In genomic region chr14:54349713-54350112, GRCh38 we compare ENCODE assay signal across 17 cellular contexts. TPM values are rescaled to one million over a fixed set of nuclear protein-coding genes. Genes with fewer than 3 reads are reported as not detected.
DNase-seq lines count a peak whose midpoint lies in the region; ATAC-seq and TF ChIP-seq lines count a peak whose summit lies in the region.
"Had no signal": no experiment of that assay in that cellular context is flagged by ENCODE, and none has a peak within 500 bp of the region (broad histone marks: within the 10 kb centered on the region; RNA-seq: fewer than 3 reads in every experiment).

No MANE protein-coding gene starts in this region.

- H3K9me2 ChIP-seq in hepatocyte (replicated peaks; ENCODE audit: insufficient read depth), result no peaks in the 10 kb centered on the region

- H3K27me3 ChIP-seq in skeletal muscle satellite cell (ENCODE audit: control insufficient read depth, insufficient read depth, low read length), result no peaks in the 10 kb centered on the region
- no peaks in the 10 kb centered on the region for H3K27me3 ChIP-seq in tibial nerve
- H3K27me3 ChIP-seq in hepatocyte, result no peaks in the 10 kb centered on the region
- H3K27me3 ChIP-seq: brain microvascular endothelial cell had no signal

- in situ Hi-C loops in G401 (cut with HindIII; ENCODE audit: low sequenced_read_pairs) (loop anchor here (25.0 kb wide), 2 partner anchors 162 to 412 kb away; no protein-coding TSS in a partner anchor), astrocyte of the spinal cord (cut with HindIII; ENCODE audit: low sequenced_read_pairs) (no loop called here)

- intact Hi-C loops in left ventricle myocardium superior (cut with micrococcal nuclease), result loop anchor here (10.0 kb wide), 1 partner anchor 1055 kb away; no protein-coding TSS in a partner anchor

- H3K4me2 ChIP-seq in skeletal muscle satellite cell (ENCODE audit: low read length) (peak overlapping the region; percentile 84), hepatocyte (no peak overlapping the region)

- DNase-seq in G401 (ENCODE audit: low spot score) (peak; percentile 74), astrocyte of the spinal cord (ENCODE audit: low read depth, low spot score) (no peak), left ventricle myocardium superior (no peak), tibial nerve (ENCODE audit: low spot score in 2 of 2) (no peak), hepatocyte (ENCODE audit: low spot score) (no peak)
- DNase-seq: Calu3, endodermal cell, gastrocnemius medialis, immature natural killer cell, NCI-H82, T-helper 17 cell had no signal

- H3K4me3 ChIP-seq in astrocyte of the spinal cord (ENCODE audit: low read depth, low read length) (peak overlapping the region; percentile 6), skeletal muscle satellite cell (ENCODE audit: low read length) (peak overlapping the region; percentile 62), tibial nerve (no peak overlapping the region), hepatocyte (no peak overlapping the region)

- H3K4me1 ChIP-seq in skeletal muscle satellite cell (ENCODE audit: control insufficient read depth, insufficient read depth, low read length), result peaks cover 13% of the 10 kb centered on the region
- peaks cover 0 to 15% (median 0%) of the 10 kb centered on the region in 4 donors for H3K4me1 ChIP-seq in tibial nerve
- H3K4me1 ChIP-seq in hepatocyte (ENCODE audit: insufficient read depth), result peaks cover 19% of the 10 kb centered on the region
- H3K4me1 ChIP-seq: parathyroid adenoma had no signal

- H2AFZ ChIP-seq in hepatocyte, result no peak overlapping the region
- H2AFZ ChIP-seq: parathyroid adenoma had no signal

- H3K27ac ChIP-seq in tibial nerve (peak overlapping the region in 2 of 4 donors; percentile 8 to 60), hepatocyte (no peak overlapping the region)
- H3K27ac ChIP-seq: parathyroid adenoma had no signal

- no peak for TF ChIP-seq EP300 in tibial nerve (IDR thresholded peaks at IDR 0.05)

- TF ChIP-seq CTCF in astrocyte of the spinal cord (IDR thresholded peaks at IDR 0.05; ENCODE audit: low read depth, low read length) (no peak), tibial nerve (IDR thresholded peaks at IDR 0.05) (no peak), hepatocyte (IDR thresholded peaks at IDR 0.05; ENCODE audit: poor library complexity) (no peak)

- 34 to 48% methylated on average over 2 of the region's 2 CpGs for WGBS in tibial nerve, 2 donors
- WGBS in hepatocyte (ENCODE audit: low lambda C conversion rate, missing lambda C conversion rate), result 71% methylated on average over 2 of the region's 2 CpGs

- TF ChIP-seq POLR2A in tibial nerve (IDR thresholded peaks at IDR 0.05), result no peak

- H3K36me3 ChIP-seq in skeletal muscle satellite cell (ENCODE audit: insufficient read depth, low read length) (no peaks in the 10 kb centered on the region), tibial nerve (no peaks in the 10 kb centered on the region), hepatocyte (replicated peaks; ENCODE audit: insufficient read depth, low read depth) (no peaks in the 10 kb centered on the region)
- H3K36me3 ChIP-seq: brain microvascular endothelial cell, gastrocnemius medialis had no signal

- ATAC-seq in left ventricle myocardium superior (peak; percentile 60), GM18867 (IDR thresholded peaks at IDR 0.05; ENCODE audit: unreplicated experiment) (no peak), GM21619 (IDR thresholded peaks at IDR 0.05; ENCODE audit: unreplicated experiment) (no peak)
- ATAC-seq: activated CD4-positive, CD25-positive, alpha-beta regulatory T cell treated with anti-CD3 and anti-CD28 coated beads, Interleukin-2, amount 50 U/mL, for 24 hours; gastrocnemius medialis; T-helper 17 cell had no signal

- no peaks in the 10 kb centered on the region for H3K79me2 ChIP-seq in hepatocyte
- H3K79me2 ChIP-seq: parathyroid adenoma had no signal

- H4K20me1 ChIP-seq in hepatocyte (ENCODE audit: insufficient read depth, poor library complexity, severe bottlenecking), result no peaks in the 10 kb centered on the region

- H3K9ac ChIP-seq in skeletal muscle satellite cell (ENCODE audit: low read depth, low read length), result peak overlapping the region; percentile 34
- H3K9ac ChIP-seq: parathyroid adenoma had no signal

- no peaks in the 10 kb centered on the region for H3K9me3 ChIP-seq in skeletal muscle satellite cell (replicated peaks; ENCODE audit: low read length)
- H3K9me3 ChIP-seq in tibial nerve, result no peaks in the 10 kb centered on the region
- H3K9me3 ChIP-seq in hepatocyte (ENCODE audit: low read depth), result no peaks in the 10 kb centered on the region
- H3K9me3 ChIP-seq: gastrocnemius medialis had no signal

RNA-seq across cellular contexts. Expression of gene CDKN3, which starts 47.1 kb away (rescaled TPM):
- 110 and 135 TPM in 2 replicates for total RNA-seq in G401 (2014; rRNA removed; shearing (Covaris generic))
- total RNA-seq in left ventricle myocardium superior (5.5 TPM), tibial nerve (1 to 10 TPM in 2 of 4 donors, not detected in 2; 3.6 to 4.6 TPM), hepatocyte (11.7 and 17.5 TPM in 2 replicates)
- total RNA-seq in skeletal muscle satellite cell (2012; rRNA removed), result 37.3 and 39.3 TPM in 2 replicates
- polyA plus RNA-seq in hepatocyte, result 18.8 and 19.3 TPM in 2 replicates

Comparison
In these comparisons a context has a peak if more than half of its experiments do, and no peak if none do; other contexts are left out.
1. H3K4me3 ChIP-seq: peak in astrocyte of the spinal cord (single experiment) and skeletal muscle satellite cell (single experiment); none in tibial nerve (0 of 4) and hepatocyte (single experiment).